In genomic region chr18:42782929-42783328, GRCh38 we compare ENCODE assay signal across 16 cellular contexts.
A peak's percentile ranks its signal among the peaks of the same experiment; 100 is the strongest.
DNase-seq lines count a peak whose midpoint lies in the region; FAIRE-seq and TF ChIP-seq lines count a peak whose summit lies in the region.
"Had no signal": no experiment of that assay in that cellular context is flagged by ENCODE, and none has a peak within 500 bp of the region (broad histone marks: within the 10 kb centered on the region; RNA-seq: fewer than 3 reads in every experiment).

No MANE protein-coding gene starts in this region.

- no peak overlapping the region for H4K5ac ChIP-seq in mesendoderm (ENCODE audit: low read length)

- no TSS peak for BruUV-seq in Calu3 (replicated peaks; lab: Mats Ljungman, UMichigan)

- H3K4me1 Mint-ChIP-seq in Calu3 (ENCODE audit: low read depth, unreplicated experiment): peaks cover 31% of the 10 kb centered on the region
- H3K4me1 Mint-ChIP-seq: B cell had no signal

- WGBS in mesendoderm (ENCODE audit: extremely low coverage, insufficient coverage, low lambda C conversion rate): no CpG with 5 or more reads among the region's 4 CpGs
- WGBS in trophoblast cell (ENCODE audit: extremely low coverage, insufficient coverage, insufficient read length): no CpG with 5 or more reads among the region's 4 CpGs

- no peak overlapping the region for H3K14ac ChIP-seq in trophoblast cell (ENCODE audit: low read length)

- no peak overlapping the region for H3K18ac ChIP-seq in mesendoderm (ENCODE audit: low read length)
- H3K18ac ChIP-seq in trophoblast cell (ENCODE audit: low read length): no peak overlapping the region

- H3K23ac ChIP-seq in mesendoderm (ENCODE audit: low read length) (no peak overlapping the region), trophoblast cell (ENCODE audit: low read length) (no peak overlapping the region)

- H3K4me3 Mint-ChIP-seq in Calu3 (ENCODE audit: low read depth, unreplicated experiment): peak overlapping the region; percentile 37
- H3K4me3 Mint-ChIP-seq: B cell; CD8-positive, alpha-beta T cell; GM23338 had no signal

- H3K4me2 ChIP-seq in mesendoderm (ENCODE audit: low read length) (no peak overlapping the region), trophoblast cell (ENCODE audit: low read length) (no peak overlapping the region)
- H3K4me2 ChIP-seq: BLaER1 treated with 17β-estradiol and CSF1 and Interleukin-3, amounts not matched to agents 10 nM and 100 nM; GM23338 had no signal

- H3K9me3 Mint-ChIP-seq in Calu3 (ENCODE audit: low read depth, unreplicated experiment): peaks cover 3% of the 10 kb centered on the region
- H3K9me3 Mint-ChIP-seq: GM23338 had no signal

- intact Hi-C loops in Calu3 (cut with micrococcal nuclease; ENCODE audit: unreplicated experiment): loop anchor here (10.0 kb wide), 1 partner anchor 112 kb away; no protein-coding TSS in a partner anchor

- H2BK15ac ChIP-seq in mesendoderm (replicated peaks; ENCODE audit: low read depth): peak overlapping the region; percentile 96

- H3K27me3 ChIP-seq in bronchial epithelial cell (ENCODE audit: control insufficient read depth, insufficient read depth, low read length): no peaks in the 10 kb centered on the region
- H3K27me3 ChIP-seq in mesendoderm (ENCODE audit: insufficient read depth, low read length, poor library complexity): no peaks in the 10 kb centered on the region
- H3K27me3 ChIP-seq in trophoblast cell (ENCODE audit: insufficient read depth, low read length): no peaks in the 10 kb centered on the region
- H3K27me3 ChIP-seq: BLaER1 treated with 17β-estradiol and CSF1 and Interleukin-3, amounts not matched to agents 10 nM and 100 nM had no signal

- H3K4me1 ChIP-seq in mesendoderm (ENCODE audit: control insufficient read depth, low read depth, low read length) (no peaks in the 10 kb centered on the region), trophoblast cell (ENCODE audit: control insufficient read depth in 1 of 2, insufficient read depth in 2 of 2, low read length in 2 of 2) (no peaks in the 10 kb centered on the region)
- H3K4me1 ChIP-seq: BLaER1 treated with 17β-estradiol and CSF1 and Interleukin-3, amounts not matched to agents 10 nM and 100 nM had no signal

- CTCF ChIA-PET in Calu3 (lab: Charles Lee): interaction anchor here (0.7 to 0.9 kb wide), 2 partner anchors 12 to 17 kb away, joined by 3 read pairs; no protein-coding TSS in a partner anchor

- H2AK5ac ChIP-seq in mesendoderm (ENCODE audit: low read length): no peak overlapping the region
- H2AK5ac ChIP-seq in trophoblast cell (ENCODE audit: low read length): no peak overlapping the region

- H2BK120ac ChIP-seq in mesendoderm (ENCODE audit: low read depth, low read length): no peak overlapping the region
- H2BK120ac ChIP-seq in trophoblast cell (ENCODE audit: insufficient read depth, low read length, poor library complexity): no peak overlapping the region

- H3K4me3 ChIP-seq in bronchial epithelial cell (ENCODE audit: low read depth, low read length) (no peak overlapping the region), mesendoderm (ENCODE audit: low read length) (no peak overlapping the region), trophoblast cell (ENCODE audit: low read depth, low read length) (no peak overlapping the region)
- H3K4me3 ChIP-seq: BLaER1 treated with 17β-estradiol and CSF1 and Interleukin-3, amounts not matched to agents 10 nM and 100 nM; GM23338 had no signal

- H2BK12ac ChIP-seq in trophoblast cell (ENCODE audit: low read length): no peak overlapping the region

- peak overlapping the region; percentile 28 for H4K8ac ChIP-seq in mesendoderm (ENCODE audit: low read depth, low read length)
- H4K8ac ChIP-seq in trophoblast cell (ENCODE audit: low read depth, low read length): no peak overlapping the region

- FAIRE-seq in bronchial epithelial cell (lab: Jason Lieb, UNC): no peak
- FAIRE-seq: G401.6, GM12891, H54, HepG2 had no signal

- H2AFZ ChIP-seq in trophoblast cell (ENCODE audit: insufficient read depth, low read length, poor library complexity): no peak overlapping the region
- H2AFZ ChIP-seq: GM23338 had no signal

- no peak overlapping the region for H4K91ac ChIP-seq in trophoblast cell (ENCODE audit: low read depth, low read length)

- peak; percentile 4 for DNase-seq in Calu3
- peak; percentile 26 for DNase-seq in bronchial epithelial cell (ENCODE audit: low read depth)
- DNase-seq in mesendoderm: no peak
- peak; percentile 10 to 61 for DNase-seq in trophoblast cell
- no peak for DNase-seq in islet precursor cell
- no peak for DNase-seq in MV-4-11 (lab: John Stamatoyannopoulos, UW)
- no peak for DNase-seq in NOMO-1 treated with DMSO at 0.1 percent for 48 hours (lab: John Stamatoyannopoulos, UW; ENCODE audit: unreplicated experiment)
- DNase-seq: CD8-positive, alpha-beta T cell; HCEC 1CT had no signal

- no peak overlapping the region for H4K12ac ChIP-seq in trophoblast cell (ENCODE audit: low read depth, low read length)

- H3K79me1 ChIP-seq in mesendoderm (ENCODE audit: low read length): no peaks in the 10 kb centered on the region
- H3K79me1 ChIP-seq in trophoblast cell (ENCODE audit: low read length): no peaks in the 10 kb centered on the region

- H3K9ac ChIP-seq in mesendoderm (ENCODE audit: low read length) (no peak overlapping the region), trophoblast cell (ENCODE audit: low read length) (no peak overlapping the region)
- H3K9ac ChIP-seq: BLaER1 treated with 17β-estradiol and CSF1 and Interleukin-3, amounts not matched to agents 10 nM and 100 nM had no signal

- no peaks in the 10 kb centered on the region for H3K36me3 ChIP-seq in bronchial epithelial cell (ENCODE audit: control insufficient read depth, insufficient read depth, low read length)
- H3K36me3 ChIP-seq in mesendoderm (ENCODE audit: control insufficient read depth, insufficient read depth, low read length): no peaks in the 10 kb centered on the region
- no peaks in the 10 kb centered on the region for H3K36me3 ChIP-seq in trophoblast cell (ENCODE audit: control insufficient read depth in 1 of 2, insufficient read depth in 2 of 2, low read length in 2 of 2)
- H3K36me3 ChIP-seq: BLaER1 treated with 17β-estradiol and CSF1 and Interleukin-3, amounts not matched to agents 10 nM and 100 nM had no signal

- H3K4ac ChIP-seq in mesendoderm (ENCODE audit: low read depth, low read length) (no peak overlapping the region), trophoblast cell (ENCODE audit: low read depth, low read length) (no peak overlapping the region)

- H3K56ac ChIP-seq in mesendoderm (ENCODE audit: low read length): no peak overlapping the region

- H3K36me3 Mint-ChIP-seq in Calu3 (ENCODE audit: insufficient read depth, unreplicated experiment): peaks cover 7% of the 10 kb centered on the region
- H3K36me3 Mint-ChIP-seq: CD8-positive, alpha-beta T cell had no signal

- no peaks in the 10 kb centered on the region for H3K9me3 ChIP-seq in trophoblast cell (ENCODE audit: insufficient read depth, low read depth, low read length)
- H3K9me3 ChIP-seq: BLaER1 treated with 17β-estradiol and CSF1 and Interleukin-3, amounts not matched to agents 10 nM and 100 nM had no signal

- TF ChIP-seq CTCF in Calu3 (IDR thresholded peaks at IDR 0.05; ENCODE audit: unreplicated experiment) (no peak), bronchial epithelial cell (IDR thresholded peaks at IDR 0.05; ENCODE audit: insufficient read depth, low read length, severe bottlenecking) (no peak)

- no peak overlapping the region for H3K27ac ChIP-seq in mesendoderm (ENCODE audit: low read depth, low read length)
- no peak overlapping the region for H3K27ac ChIP-seq in trophoblast cell (ENCODE audit: low read depth, low read length)
- H3K27ac ChIP-seq: BLaER1 treated with 17β-estradiol and CSF1 and Interleukin-3, amounts not matched to agents 10 nM and 100 nM had no signal

- H3K79me2 ChIP-seq in mesendoderm (ENCODE audit: control insufficient read depth, insufficient read depth, low read length) (no peaks in the 10 kb centered on the region), trophoblast cell (ENCODE audit: control insufficient read depth, insufficient read depth, low read length, poor library complexity) (no peaks in the 10 kb centered on the region)

- H3K27me3 Mint-ChIP-seq in Calu3 (ENCODE audit: unreplicated experiment): no peaks in the 10 kb centered on the region
- H3K27me3 Mint-ChIP-seq: B cell had no signal

- peak overlapping the region; percentile 84 for H3K27ac Mint-ChIP-seq in Calu3 (ENCODE audit: unreplicated experiment)
- H3K27ac Mint-ChIP-seq: B cell; CD8-positive, alpha-beta T cell; GM23338 had no signal

- H2BK5ac ChIP-seq in mesendoderm (ENCODE audit: low read length) (no peak overlapping the region), trophoblast cell (ENCODE audit: low read depth, low read length, poor library complexity) (no peak overlapping the region)

Comparison
In these comparisons a context has a peak if more than half of its experiments do, and no peak if none do; other contexts are left out.
1. DNase-seq: peak in Calu3 (single experiment), bronchial epithelial cell (single experiment) and trophoblast cell (2 of 2); none in mesendoderm (single experiment), islet precursor cell (single experiment), MV-4-11 (single experiment) and NOMO-1 treated with DMSO at 0.1 percent for 48 hours (single experiment).